ENCODE assay signal across 8 cellular contexts in genomic region chr15:70023064-70023768, GRCh38.
DNase-seq lines count a peak whose midpoint lies in the region; ATAC-seq and TF ChIP-seq lines count a peak whose summit lies in the region.

No MANE protein-coding gene starts in this region.

- H3K36me3 Mint-ChIP-seq in activated naive CD8-positive, alpha-beta T cell = no peaks in the 10 kb centered on the region

- no peaks in the 10 kb centered on the region for H3K9me3 Mint-ChIP-seq in activated naive CD8-positive, alpha-beta T cell (ENCODE audit: low read depth)

- no peaks in the 10 kb centered on the region for H3K27me3 Mint-ChIP-seq in activated naive CD8-positive, alpha-beta T cell

- peaks cover 17% of the 10 kb centered on the region for H3K4me1 Mint-ChIP-seq in activated naive CD8-positive, alpha-beta T cell (ENCODE audit: low read depth)

- H3K27ac Mint-ChIP-seq in activated naive CD8-positive, alpha-beta T cell = peak overlapping the region; percentile 50

- no peak overlapping the region for H3K9ac ChIP-seq in subcutaneous abdominal adipose tissue (ENCODE audit: low read length in 5 of 5)

- H3K27me3 ChIP-seq in Peyer's patch = no peaks in the 10 kb centered on the region
- no peaks in the 10 kb centered on the region for H3K27me3 ChIP-seq in lower lobe of right lung (ENCODE audit: low read depth)
- peaks cover 0 to 3% (median 0%) of the 10 kb centered on the region in 5 donors for H3K27me3 ChIP-seq in subcutaneous abdominal adipose tissue (ENCODE audit: control insufficient read depth in 5 of 5, insufficient read depth in 4 of 5, low read length in 5 of 5)

- H3K9me3 ChIP-seq in Peyer's patch = no peaks in the 10 kb centered on the region
- no peaks in the 10 kb centered on the region for H3K9me3 ChIP-seq in lower lobe of right lung
- no peaks in the 10 kb centered on the region for H3K9me3 ChIP-seq in subcutaneous abdominal adipose tissue (ENCODE audit: control insufficient read depth in 5 of 5, low read length in 5 of 5)

- ATAC-seq in HG03097 (IDR thresholded peaks at IDR 0.05; ENCODE audit: low FRiP score, unreplicated experiment) = peak; percentile 68
- peak; percentile 61 to 68 for ATAC-seq in lower lobe of right lung

- H3K36me3 ChIP-seq in Peyer's patch (no peaks in the 10 kb centered on the region), lower lobe of right lung (no peaks in the 10 kb centered on the region), subcutaneous abdominal adipose tissue (ENCODE audit: control insufficient read depth in 5 of 5, insufficient read depth in 5 of 5, low read length in 5 of 5) (no peaks in the 10 kb centered on the region)

- peak overlapping the region; percentile 3 to 53 (median 29) for H3K27ac ChIP-seq in Peyer's patch
- H3K27ac ChIP-seq in lower lobe of right lung = no peak overlapping the region
- H3K27ac ChIP-seq in subcutaneous abdominal adipose tissue (ENCODE audit: low read depth, low read length) = peak overlapping the region; percentile 54

- no peak for TF ChIP-seq CTCF in Peyer's patch (IDR thresholded peaks at IDR 0.05)
- TF ChIP-seq CTCF in lower lobe of right lung (IDR thresholded peaks at IDR 0.05) = no peak

- peak; percentile 46 for DNase-seq in stimulated activated CD4-positive, alpha-beta T cell treated with anti-CD3 and anti-CD28 coated beads, Interleukin-15, amount 100 ng/mL, for 24 hours
- DNase-seq in stimulated activated CD4-positive, alpha-beta T cell treated with anti-CD3 and anti-CD28 coated beads, Interleukin-12 subunit alpha, Interleukin-12 subunit beta, amount 100 ng/mL, for 4 hours = no peak
- DNase-seq in Peyer's patch = peak; percentile 39 to 63 (median 43)
- DNase-seq in lower lobe of right lung = peak; percentile 25
- no peak for DNase-seq in ecto neural progenitor cell (ENCODE audit: low spot score)

- H3K4me3 ChIP-seq in Peyer's patch (no peak overlapping the region), lower lobe of right lung (no peak overlapping the region), subcutaneous abdominal adipose tissue (ENCODE audit: low read depth in 1 of 5, low read length in 5 of 5) (peak overlapping the region in 2 of 5 donors; percentile 9 to 25)

- H3K4me1 ChIP-seq in Peyer's patch (peaks cover 0 to 16% (median 15%) of the 10 kb centered on the region in 4 donors), lower lobe of right lung (peaks cover 34% of the 10 kb centered on the region), subcutaneous abdominal adipose tissue (ENCODE audit: control insufficient read depth in 5 of 5, insufficient read depth in 5 of 5, low read length in 5 of 5) (peaks cover 9 to 40% (median 34%) of the 10 kb centered on the region in 5 donors)

- TF ChIP-seq POLR2A in Peyer's patch (IDR thresholded peaks at IDR 0.05) = no peak

- H3K4me3 Mint-ChIP-seq in activated naive CD8-positive, alpha-beta T cell = peak overlapping the region; percentile 59

- intact Hi-C loops in lower lobe of right lung (cut with DNase I) = no loop called here

Comparison
In these comparisons a context has a peak if more than half of its experiments do, and no peak if none do; other contexts are left out.
1. DNase-seq: peak in stimulated activated CD4-positive, alpha-beta T cell treated with anti-CD3 and anti-CD28 coated beads, Interleukin-15, amount 100 ng/mL, for 24 hours (single experiment), Peyer's patch (3 of 3) and lower lobe of right lung (single experiment); none in stimulated activated CD4-positive, alpha-beta T cell treated with anti-CD3 and anti-CD28 coated beads, Interleukin-12 subunit alpha, Interleukin-12 subunit beta, amount 100 ng/mL, for 4 hours (single experiment) and ecto neural progenitor cell (single experiment).